11 cellular contexts compared by ENCODE assay signal in genomic region chr11:106714179-106714578, GRCh38.
"Had no signal": no experiment of that assay in that cellular context is flagged by ENCODE, and none has a peak within 500 bp of the region (broad histone marks: within the 10 kb centered on the region; RNA-seq: fewer than 3 reads in every experiment).

No MANE protein-coding gene starts in this region.

- DNase-seq: activated effector memory CD4-positive, alpha-beta T cell treated with Interleukin-2 at 50 U/mL for 16 hours; activated T-cell treated with anti-CD3 and anti-CD28 coated beads, Interleukin-2, amount 50 U/mL, for 24 hours; amygdala; dorsolateral prefrontal cortex; left ventricle myocardium inferior; mesendoderm; retina; tibial artery had no signal

- H3K27me3 Mint-ChIP-seq: activated naive CD4-positive, alpha-beta T cell treated with anti-CD3 and anti-CD28 coated beads, Interleukin-2, amount 50 U/mL, for 24 hours; activated T-cell treated with anti-CD3 and anti-CD28 coated beads, Interleukin-2, amount 50 U/mL, for 24 hours had no signal

- H3K27ac ChIP-seq: breast epithelium, dorsolateral prefrontal cortex, left ventricle myocardium inferior, tibial artery had no signal

- H3K9me3 ChIP-seq: breast epithelium, left ventricle myocardium inferior, tibial artery had no signal

- H3K4me3 ChIP-seq: breast epithelium, dorsolateral prefrontal cortex, left ventricle myocardium inferior, tibial artery had no signal

- H3K36me3 ChIP-seq: breast epithelium, left ventricle myocardium inferior, tibial artery had no signal

- H3K4me3 Mint-ChIP-seq: activated naive CD4-positive, alpha-beta T cell treated with anti-CD3 and anti-CD28 coated beads, Interleukin-2, amount 50 U/mL, for 24 hours; activated T-cell treated with anti-CD3 and anti-CD28 coated beads, Interleukin-2, amount 50 U/mL, for 24 hours; stimulated activated effector memory CD8-positive, alpha-beta T cell treated with anti-CD3 and anti-CD28 coated beads, Interleukin-12 subunit alpha, Interleukin-12 subunit beta, amount 100 ng/mL, for 72 hours had no signal

- H3K27ac Mint-ChIP-seq: activated naive CD4-positive, alpha-beta T cell treated with anti-CD3 and anti-CD28 coated beads, Interleukin-2, amount 50 U/mL, for 24 hours; activated T-cell treated with anti-CD3 and anti-CD28 coated beads, Interleukin-2, amount 50 U/mL, for 24 hours; stimulated activated effector memory CD8-positive, alpha-beta T cell treated with anti-CD3 and anti-CD28 coated beads, Interleukin-12 subunit alpha, Interleukin-12 subunit beta, amount 100 ng/mL, for 72 hours had no signal

- H3K4me1 ChIP-seq: breast epithelium, left ventricle myocardium inferior had no signal

- H3K4me1 Mint-ChIP-seq: activated naive CD4-positive, alpha-beta T cell treated with anti-CD3 and anti-CD28 coated beads, Interleukin-2, amount 50 U/mL, for 24 hours; stimulated activated effector memory CD8-positive, alpha-beta T cell treated with anti-CD3 and anti-CD28 coated beads, Interleukin-12 subunit alpha, Interleukin-12 subunit beta, amount 100 ng/mL, for 72 hours had no signal

- H3K27me3 ChIP-seq: breast epithelium, dorsolateral prefrontal cortex, tibial artery had no signal

- ATAC-seq: stimulated activated effector memory CD8-positive, alpha-beta T cell treated with anti-CD3 and anti-CD28 coated beads, Interleukin-12 subunit alpha, Interleukin-12 subunit beta, amount 100 ng/mL, for 72 hours had no signal

- H3K36me3 Mint-ChIP-seq: activated naive CD4-positive, alpha-beta T cell treated with anti-CD3 and anti-CD28 coated beads, Interleukin-2, amount 50 U/mL, for 24 hours; stimulated activated effector memory CD8-positive, alpha-beta T cell treated with anti-CD3 and anti-CD28 coated beads, Interleukin-12 subunit alpha, Interleukin-12 subunit beta, amount 100 ng/mL, for 72 hours had no signal
